ENCODE assay signal across 17 cellular contexts in the genomic region with DNA sequence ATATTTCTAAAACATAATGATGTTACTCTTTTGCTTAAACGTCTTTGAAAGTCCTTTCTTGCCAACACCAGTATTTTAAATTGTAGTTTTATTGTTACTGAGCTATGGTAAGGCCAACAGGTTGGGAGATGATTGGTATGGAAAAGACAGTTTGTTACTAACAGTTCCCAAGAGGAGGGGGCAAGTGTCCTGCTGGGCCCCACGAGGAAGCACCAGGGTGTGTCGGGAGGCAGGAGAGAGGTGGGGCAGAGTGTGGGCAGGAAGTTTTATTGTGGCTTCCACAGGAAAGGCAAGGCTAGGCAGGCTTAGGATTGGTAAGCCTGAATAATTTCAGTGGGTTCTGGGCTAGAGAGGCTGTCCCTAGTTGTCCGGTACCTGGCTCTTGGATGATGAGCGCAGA.
DNase-seq lines count a peak whose midpoint lies in the region; ATAC-seq and TF ChIP-seq lines count a peak whose summit lies in the region.
"Had no signal": no experiment of that assay in that cellular context is flagged by ENCODE, and none has a peak within 500 bp of the region (broad histone marks: within the 10 kb centered on the region; RNA-seq: fewer than 3 reads in every experiment).

No MANE protein-coding gene starts in this region.

- no peak overlapping the region; the same call in 2 of the 3 replicates for H3K4me3 Mint-ChIP-seq in GM23338
- H3K4me3 Mint-ChIP-seq: activated B cell treated with CpG ODN at 0.5 μM for 24 hours; CD4-positive, CD25-positive, alpha-beta regulatory T cell; stimulated activated naive B cell treated with anti-CD40 and anti-IgM and Interleukin-4, amounts not matched to agents 10 μg/mL and 1 μg/mL and 100 μg/mL, for 72 hours had no signal

- H3K9me2 ChIP-seq in GM23338 (ENCODE audit: insufficient read depth), result no peaks in the 10 kb centered on the region

- peaks cover 28% of the 10 kb centered on the region for H3K4me1 Mint-ChIP-seq in GM23338
- H3K4me1 Mint-ChIP-seq: activated B cell treated with CpG ODN at 0.5 μM for 24 hours had no signal

- peak overlapping the region; percentile 34; the same call in 1 of the 2 replicates for H3K27ac Mint-ChIP-seq in GM23338
- H3K27ac Mint-ChIP-seq: activated B cell treated with CpG ODN at 0.5 μM for 24 hours; CD4-positive, CD25-positive, alpha-beta regulatory T cell; stimulated activated naive B cell treated with anti-CD40 and anti-IgM and Interleukin-4, amounts not matched to agents 10 μg/mL and 1 μg/mL and 100 μg/mL, for 72 hours had no signal

- ATAC-seq in GM23338 (peak; percentile 27; the same call in 2 of the 3 replicates), HG03045 (IDR thresholded peaks at IDR 0.05; ENCODE audit: unreplicated experiment) (no peak)
- no peak for ATAC-seq in stimulated activated naive CD8-positive, alpha-beta T cell treated with anti-CD3 and anti-CD28 coated beads, Interleukin-15, Interleukin-2, amounts not matched to agents 100 U/mL and 50 U/mL, for 24 hours
- ATAC-seq: stimulated activated naive B cell treated with anti-CD40 and anti-IgM and Interleukin-4, amounts not matched to agents 10 μg/mL and 1 μg/mL and 100 μg/mL, for 72 hours had no signal

- H3K36me3 Mint-ChIP-seq in GM23338 (ENCODE audit: low read depth), result no peaks in the 10 kb centered on the region
- H3K36me3 Mint-ChIP-seq: CD4-positive, CD25-positive, alpha-beta regulatory T cell; stimulated activated naive B cell treated with anti-CD40 and anti-IgM and Interleukin-4, amounts not matched to agents 10 μg/mL and 1 μg/mL and 100 μg/mL, for 72 hours had no signal

- H3K9me3 Mint-ChIP-seq in GM23338, result no peaks in the 10 kb centered on the region
- H3K9me3 Mint-ChIP-seq: activated B cell treated with CpG ODN at 0.5 μM for 24 hours; CD4-positive, CD25-positive, alpha-beta regulatory T cell; stimulated activated naive B cell treated with anti-CD40 and anti-IgM and Interleukin-4, amounts not matched to agents 10 μg/mL and 1 μg/mL and 100 μg/mL, for 72 hours had no signal

- 45 to 58% methylated on average over 5 of the region's 5 CpGs for WGBS in sigmoid colon, 2 donors
- 48 to 69% (median 53%) methylated on average over 5 of the region's 5 CpGs for WGBS in ovary, 3 donors

- TF ChIP-seq EP300 in sigmoid colon (IDR thresholded peaks at IDR 0.05), result no peak
- no peak for TF ChIP-seq EP300 in ovary (IDR thresholded peaks at IDR 0.05)

- H3K27me3 ChIP-seq in GM23338 (ENCODE audit: insufficient read depth) (no peaks in the 10 kb centered on the region), sigmoid colon (no peaks in the 10 kb centered on the region), ovary (no peaks in the 10 kb centered on the region)
- H3K27me3 ChIP-seq: brain microvascular endothelial cell had no signal

- H3K36me3 ChIP-seq in GM23338 (ENCODE audit: insufficient read depth) (no peaks in the 10 kb centered on the region), sigmoid colon (no peaks in the 10 kb centered on the region), ovary (no peaks in the 10 kb centered on the region)
- H3K36me3 ChIP-seq: brain microvascular endothelial cell had no signal

- TF ChIP-seq CTCF in GM23338 (conservative IDR thresholded peaks at IDR 0.05; ENCODE audit: low read depth in 2 of 2) (no peak), RWPE1 (conservative IDR thresholded peaks at IDR 0.05; ENCODE audit: low read depth) (no peak), epithelial cell of esophagus (IDR thresholded peaks at IDR 0.05; ENCODE audit: insufficient read depth, low read depth, low read length, missing control alignments) (no peak), sigmoid colon (IDR thresholded peaks at IDR 0.05) (no peak), ovary (IDR thresholded peaks at IDR 0.05) (no peak)

- no peaks in the 10 kb centered on the region for H4K20me1 ChIP-seq in GM23338 (replicated peaks; ENCODE audit: insufficient read depth)

- CTCF ChIA-PET in RWPE1 (lab: Yijun Ruan, JAX), result interaction anchor here (1.0 kb wide), 1 partner anchor 11 kb away, joined by 3 read pairs; no protein-coding TSS in a partner anchor

- no peak overlapping the region for H3K4me2 ChIP-seq in GM23338

- H3K4me1 ChIP-seq in GM23338 (ENCODE audit: insufficient read depth), result peaks cover 11% of the 10 kb centered on the region
- H3K4me1 ChIP-seq in sigmoid colon, result peaks cover 0 to 49% (median 20%) of the 10 kb centered on the region in 4 donors
- peaks cover 1% of the 10 kb centered on the region for H3K4me1 ChIP-seq in ovary (ENCODE audit: insufficient read depth)

- H3K27ac ChIP-seq in GM23338 (ENCODE audit: low read depth) (no peak overlapping the region), RWPE1 (peak overlapping the region; percentile 64), sigmoid colon (peak overlapping the region in 3 of 4 donors; percentile 7 to 45 (median 41)), ovary (no peak overlapping the region)

- peaks cover 2% of the 10 kb centered on the region for H3K27me3 Mint-ChIP-seq in GM23338 (ENCODE audit: insufficient read depth, low read depth, poor library complexity)
- H3K27me3 Mint-ChIP-seq: activated B cell treated with CpG ODN at 0.5 μM for 24 hours; CD4-positive, CD25-positive, alpha-beta regulatory T cell had no signal

- no peaks in the 10 kb centered on the region for H3F3A ChIP-seq in GM23338 (replicated peaks; ENCODE audit: low read depth)

- POLR2A ChIA-PET in RWPE1 (lab: Yijun Ruan, JAX; ENCODE audit: low non-redundant PET), result no interaction called here

- no peak for DNase-seq in GM23338 (ENCODE audit: low spot score)
- DNase-seq in RWPE1 (ENCODE audit: low spot score), result no peak
- DNase-seq in epithelial cell of esophagus (ENCODE audit: low read depth), result peak; percentile 14
- DNase-seq in sigmoid colon, result no peak
- DNase-seq in pons (ENCODE audit: low spot score), result no peak
- DNase-seq in stimulated activated naive CD8-positive, alpha-beta T cell treated with anti-CD3 and anti-CD28 coated beads, Interleukin-15, Interleukin-2, amounts not matched to agents 100 U/mL and 50 U/mL, for 24 hours, result no peak
- no peak for DNase-seq in ovary
- DNase-seq: activated B cell treated with CpG ODN at 0.5 μM for 24 hours; activated naive CD4-positive, alpha-beta T cell; brain microvascular endothelial cell; CD4-positive, CD25-positive, alpha-beta regulatory T cell; foreskin fibroblast; NCI-H1694 treated with DMSO at 0.1 percent for 48 hours; NCI-H446 treated with DMSO at 0.1 percent for 48 hours; stimulated activated naive B cell treated with anti-CD40 and anti-IgM and Interleukin-4, amounts not matched to agents 10 μg/mL and 1 μg/mL and 100 μg/mL, for 72 hours had no signal

- H2AFZ ChIP-seq in GM23338, result peak overlapping the region; percentile 6; the same call in 1 of the 2 replicates

- H3K79me2 ChIP-seq in GM23338 (replicated peaks; ENCODE audit: insufficient read depth), result no peaks in the 10 kb centered on the region

- H3K4me3 ChIP-seq in GM23338 (no peak overlapping the region), epithelial cell of esophagus (ENCODE audit: low read length) (no peak overlapping the region), sigmoid colon (no peak overlapping the region), ovary (no peak overlapping the region)
- H3K4me3 ChIP-seq: lung had no signal

- intact Hi-C loops in sigmoid colon (cut with DNase I) (no loop called here), ovary (cut with DNase I) (no loop called here)

- no peaks in the 10 kb centered on the region for H3K9me3 ChIP-seq in sigmoid colon
- H3K9me3 ChIP-seq in ovary, result no peaks in the 10 kb centered on the region

- TF ChIP-seq POLR2A in sigmoid colon (IDR thresholded peaks at IDR 0.05) (no peak), ovary (IDR thresholded peaks at IDR 0.05) (no peak)

TF ChIP-seq in GM23338, 12 proteins besides CTCF, POLR2A, EP300 and RAD21:
- TF ChIP-seq POLR2AphosphoS5 (IDR thresholded peaks at IDR 0.05; ENCODE audit: low read depth) (no peak), CREB1 (CRISPR knock-in tag; IDR thresholded peaks at IDR 0.05; ENCODE audit: low read depth) (no peak), EZH2phosphoT487 (IDR thresholded peaks at IDR 0.05; ENCODE audit: unreplicated experiment) (no peak), EZH2 (IDR thresholded peaks at IDR 0.05; ENCODE audit: low read depth, unreplicated experiment) (no peak)

Comparison
In these comparisons a context has a peak if more than half of its experiments do, and no peak if none do; other contexts are left out.
1. H3K27ac ChIP-seq: peak in RWPE1 (single experiment) and sigmoid colon (3 of 4); none in GM23338 (single experiment) and ovary (0 of 2).